Comparison of ENCODE assay signal across 9 cellular contexts in the genomic region with DNA sequence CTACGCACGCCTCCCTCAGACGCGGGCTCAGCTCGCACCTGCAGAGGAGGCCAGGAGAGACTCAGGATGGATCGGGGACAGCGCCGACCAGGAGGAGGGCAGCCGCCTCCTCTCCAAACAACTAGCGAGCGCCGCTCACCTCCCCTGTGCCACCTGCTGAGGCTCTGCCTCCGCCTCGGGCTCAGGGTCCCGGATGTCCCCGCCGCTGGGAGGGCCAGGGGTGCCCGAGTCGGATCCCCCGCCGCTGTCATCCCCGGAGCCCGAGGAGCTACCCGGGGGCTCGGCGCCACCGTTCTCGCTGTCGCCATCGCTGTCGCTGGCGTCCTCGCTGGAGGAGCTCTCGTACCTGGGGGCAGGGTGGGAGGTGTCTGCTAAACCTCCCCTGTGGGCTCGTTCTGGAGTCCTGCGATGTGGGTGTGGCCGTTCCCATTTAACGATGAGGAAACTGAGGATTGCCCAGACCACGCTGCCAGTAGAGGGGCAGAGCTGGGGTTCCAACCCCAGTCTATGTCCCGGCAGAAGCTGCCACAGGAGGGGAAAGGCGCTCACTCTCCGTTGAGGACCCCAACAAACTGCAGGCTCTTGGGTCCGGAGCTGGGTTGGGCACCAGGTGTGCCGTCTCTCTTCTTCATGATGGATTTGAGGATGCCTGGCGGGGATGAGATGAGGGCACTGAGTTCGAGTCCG. TPM values are rescaled to one million over a fixed set of nuclear protein-coding genes. Genes with fewer than 3 reads are reported as not detected.
DNase-seq lines count a peak whose midpoint lies in the region; ATAC-seq and TF ChIP-seq lines count a peak whose summit lies in the region.
"Had no signal": no experiment of that assay in that cellular context is flagged by ENCODE, and none has a peak within 500 bp of the region (broad histone marks: within the 10 kb centered on the region; RNA-seq: fewer than 3 reads in every experiment).

No MANE protein-coding gene starts in this region.

- H3K4me2 ChIP-seq in mammary epithelial cell (ENCODE audit: insufficient read depth, low read depth, low read length): peak overlapping the region; percentile 95

- H3K4me1 ChIP-seq in mammary epithelial cell (ENCODE audit: insufficient read depth, low read length) (peaks cover 19% of the 10 kb centered on the region), mesodermal cell (ENCODE audit: control insufficient read depth, insufficient read depth, low read length, poor library complexity, severe bottlenecking) (peaks cover 5% of the 10 kb centered on the region)

- H3K27ac ChIP-seq in mammary epithelial cell (ENCODE audit: insufficient read depth, low read depth, low read length): no peak overlapping the region
- no peak overlapping the region for H3K27ac ChIP-seq in mesodermal cell (ENCODE audit: low read depth, low read length, severe bottlenecking)

- H2AFZ ChIP-seq in mammary epithelial cell (ENCODE audit: low read depth, low read length): peak overlapping the region; percentile 84

- H3K9ac ChIP-seq in mammary epithelial cell (ENCODE audit: insufficient read depth, low read length): no peak overlapping the region

- H3K79me2 ChIP-seq in mammary epithelial cell (ENCODE audit: insufficient read depth, low read length): peaks cover 4% of the 10 kb centered on the region

- TF ChIP-seq CTCF in HFF-Myc (IDR thresholded peaks at IDR 0.05; ENCODE audit: low read depth, low read length, missing control alignments) (no peak), mammary epithelial cell (conservative IDR thresholded peaks at IDR 0.05 in 1 of 2, IDR thresholded peaks at IDR 0.05 in 1 of 2; ENCODE audit: extremely low read depth in 1 of 2, insufficient read depth in 1 of 2, low read depth in 1 of 2, low read length in 2 of 2) (no peak), foreskin fibroblast (IDR thresholded peaks at IDR 0.05; ENCODE audit: low read depth, low read length) (no peak)

- no TSS peak for BruUV-seq in mammary epithelial cell (replicated peaks; lab: Mats Ljungman, UMichigan)

- peak; percentile 27 for DNase-seq in DMS79 treated with DMSO at 0.1 percent for 48 hours (lab: John Stamatoyannopoulos, UW)
- DNase-seq in HFF-Myc (ENCODE audit: extremely low read depth, low read depth): no peak
- no peak for DNase-seq in mammary epithelial cell
- no peak for DNase-seq in NCI-H1092 (lab: John Stamatoyannopoulos, UW)
- no peak for DNase-seq in foreskin fibroblast
- DNase-seq: naive B cell, OCI-M1 had no signal

- 9% methylated on average over 9 of the region's 47 CpGs for WGBS in mammary epithelial cell (ENCODE audit: low coverage, missing lambda C conversion rate)
- WGBS in mesodermal cell (ENCODE audit: insufficient coverage in 2 of 2), 2 experiments: 5 to 8% methylated on average over 44 to 47 of the region's 47 CpGs

- H3K27me3 ChIP-seq in mammary epithelial cell (ENCODE audit: insufficient read depth, low read length): no peaks in the 10 kb centered on the region

- dilution Hi-C loops in mammary epithelial cell (cut with HindIII; ENCODE audit: low sequenced_read_pairs): no loop called here

- no peak for ATAC-seq in HG03159 (IDR thresholded peaks at IDR 0.05; ENCODE audit: unreplicated experiment)

- CTCF ChIA-PET in mammary epithelial cell (lab: Charles Lee; ENCODE audit: low non-redundant PET): interaction anchor here (0.5 kb wide), 1 partner anchor 163 kb away, joined by 3 read pairs; no protein-coding TSS in a partner anchor

- H4K20me1 ChIP-seq in mammary epithelial cell (ENCODE audit: insufficient read depth, low read length): no peaks in the 10 kb centered on the region

- no peaks in the 10 kb centered on the region for H3K9me3 ChIP-seq in mammary epithelial cell (replicated peaks; ENCODE audit: insufficient read depth, low read length)
- no peaks in the 10 kb centered on the region for H3K9me3 ChIP-seq in mesodermal cell (ENCODE audit: control insufficient read depth, low read length)

- in situ Hi-C loops in mammary epithelial cell (cut with MboI; ENCODE audit: low sequenced_read_pairs in 2 of 2): no loop called here

- intact Hi-C loops in mammary epithelial cell (cut with micrococcal nuclease): no loop called here

- H3K36me3 ChIP-seq in mammary epithelial cell (ENCODE audit: insufficient read depth, low read length) (no peaks in the 10 kb centered on the region), mesodermal cell (ENCODE audit: control insufficient read depth, insufficient read depth, low read length) (no peaks in the 10 kb centered on the region)

- H3K4me3 ChIP-seq in HFF-Myc (replicated peaks; ENCODE audit: low read depth, low read length): peak overlapping the region; percentile 7; the same call in 1 of the 2 replicates
- H3K4me3 ChIP-seq in mammary epithelial cell (replicated peaks in 1 of 3; ENCODE audit: insufficient read depth in 1 of 3, low read depth in 2 of 3, low read length in 3 of 3): peak overlapping the region; percentile 22 to 58 (median 58)
- H3K4me3 ChIP-seq in mesodermal cell (ENCODE audit: extremely low read depth, insufficient read depth, low read length, poor library complexity, severe bottlenecking): peak overlapping the region; percentile 29
- H3K4me3 ChIP-seq in foreskin fibroblast (ENCODE audit: low read depth in 1 of 2, low read length in 2 of 2): no peak overlapping the region

RNA-seq across cellular contexts. Expression of a gene that starts 9.1 kb away (rescaled TPM):
- total RNA-seq in mammary epithelial cell: 1 to 10 TPM in 1 of 2 donors, under 1 TPM in 1; 0.33 to 5.3 TPM
- polyA plus RNA-seq in mammary epithelial cell: 1.9 TPM
- polyA minus RNA-seq in mammary epithelial cell: 3.5 TPM
- polyA plus RNA-seq in mesodermal cell (2013, experiment 1 of 2): 7.2 TPM
- polyA plus RNA-seq in mesodermal cell (2013, experiment 2 of 2): 4.9 TPM

RNA-seq across cellular contexts. Expression of a gene that starts 12.6 kb away (rescaled TPM):
- 1,000 to 10,000 TPM in 1 of 2 donors, 100 to 1,000 TPM in 1; 151 to 1,577 TPM for total RNA-seq in mammary epithelial cell
- polyA plus RNA-seq in mammary epithelial cell: 681 TPM
- 419 TPM for polyA minus RNA-seq in mammary epithelial cell
- polyA plus RNA-seq in mesodermal cell (2013, experiment 1 of 2): 1,106 TPM
- polyA plus RNA-seq in mesodermal cell (2013, experiment 2 of 2): 958 TPM

RNA-seq across cellular contexts. Expression of a gene that starts 12.7 kb away (rescaled TPM):
- total RNA-seq in mammary epithelial cell: 10 to 100 TPM in 1 of 2 donors, 1 to 10 TPM in 1; 5.3 to 77.6 TPM
- polyA plus RNA-seq in mammary epithelial cell: 79.6 TPM
- polyA minus RNA-seq in mammary epithelial cell: 99.2 TPM
- 156 TPM for polyA plus RNA-seq in mesodermal cell (2013, experiment 1 of 2)
- 139 TPM for polyA plus RNA-seq in mesodermal cell (2013, experiment 2 of 2)

RNA-seq across cellular contexts. Expression of a gene that starts 25.8 kb away (rescaled TPM):
- total RNA-seq in mammary epithelial cell: 10 to 100 TPM in 1 of 2 donors, 1 to 10 TPM in 1; 8.0 to 31.0 TPM
- polyA plus RNA-seq in mammary epithelial cell: 44.0 TPM
- polyA minus RNA-seq in mammary epithelial cell: 20.2 TPM
- 66.5 TPM for polyA plus RNA-seq in mesodermal cell (2013, experiment 1 of 2)
- polyA plus RNA-seq in mesodermal cell (2013, experiment 2 of 2): 55.8 TPM

RNA-seq across cellular contexts. Expression of a gene that starts 30.0 kb away (rescaled TPM):
- 100 to 1,000 TPM in 1 of 2 donors, 10 to 100 TPM in 1; 75.8 to 294 TPM for total RNA-seq in mammary epithelial cell
- polyA plus RNA-seq in mammary epithelial cell: 551 TPM
- 208 TPM for polyA minus RNA-seq in mammary epithelial cell
- 10.0 TPM for polyA plus RNA-seq in mesodermal cell (2013, experiment 1 of 2)
- 7.6 TPM for polyA plus RNA-seq in mesodermal cell (2013, experiment 2 of 2)

Comparison
In these comparisons a context has a peak if more than half of its experiments do, and no peak if none do; other contexts are left out.
1. H3K4me3 ChIP-seq: peak in HFF-Myc (single experiment), mammary epithelial cell (3 of 3) and mesodermal cell (single experiment); none in foreskin fibroblast (0 of 2).